16 cellular contexts compared by ENCODE assay signal in genomic region chr5:156534086-156534485, GRCh38.
"Had no signal": no experiment of that assay in that cellular context is flagged by ENCODE, and none has a peak within 500 bp of the region (broad histone marks: within the 10 kb centered on the region; RNA-seq: fewer than 3 reads in every experiment).

No MANE protein-coding gene starts in this region.

- H3K4me1 ChIP-seq: upper lobe of right lung, vagina had no signal

- H3K4me3 ChIP-seq: dorsolateral prefrontal cortex, hepatocyte, smooth muscle cell, tibial artery, upper lobe of right lung, vagina had no signal

- H3K36me3 Mint-ChIP-seq: naive B cell had no signal

- H3K79me2 ChIP-seq: hepatocyte had no signal

- H3K36me3 ChIP-seq: neutrophil, tibial artery, upper lobe of right lung, vagina had no signal

- H3K4me3 Mint-ChIP-seq: naive B cell had no signal

- H3K27me3 ChIP-seq: dorsolateral prefrontal cortex, hepatocyte, neutrophil, tibial artery, upper lobe of right lung, vagina had no signal

- H2AFZ ChIP-seq: hepatocyte had no signal

- H3K4me1 Mint-ChIP-seq: naive B cell had no signal

- H3K4me2 ChIP-seq: hepatocyte, smooth muscle cell had no signal

- H3K9me3 ChIP-seq: neutrophil, tibial artery, upper lobe of right lung, vagina had no signal

- H3K27ac ChIP-seq: hepatocyte, neutrophil, tibial artery, upper lobe of right lung, vagina had no signal

- H3K27ac Mint-ChIP-seq: naive B cell had no signal

- DNase-seq: cortex of kidney; effector CD8-positive, alpha-beta T cell; foreskin melanocyte; head of caudate nucleus; left colon; mesendoderm; naive B cell; stimulated activated CD4-positive, alpha-beta T cell treated with anti-CD3 and anti-CD28 coated beads, Interleukin-2, amount 100 ng/mL, for 48 hours; stimulated activated naive CD4-positive, alpha-beta T cell treated with Interleukin-2 at 50 U/mL for 16 hours; tibial artery; upper lobe of right lung had no signal

- ATAC-seq: left colon, upper lobe of right lung had no signal
